Comparison of ENCODE assay signal across 18 cellular contexts in the genomic region with DNA sequence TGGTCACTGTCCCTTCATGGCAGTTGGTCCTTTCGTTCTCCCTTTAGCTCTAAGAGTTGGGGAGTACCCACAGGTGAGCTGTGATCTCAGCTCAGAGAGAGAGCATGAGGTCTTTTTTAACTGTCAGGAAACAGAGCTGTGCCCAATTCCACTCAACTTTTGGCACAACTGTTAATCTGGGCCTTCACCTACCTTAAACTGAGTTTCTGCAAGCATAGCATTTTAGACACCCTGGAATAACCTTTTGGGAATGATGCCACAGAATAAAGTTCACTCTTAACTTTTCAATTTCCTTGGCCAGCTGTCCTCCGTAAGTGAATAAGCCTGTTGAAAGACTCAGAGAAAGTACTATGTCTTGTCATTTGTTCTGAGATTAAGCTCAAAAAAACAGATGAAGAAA. TPM values are rescaled to one million over a fixed set of nuclear protein-coding genes. Genes with fewer than 3 reads are reported as not detected.
DNase-seq lines count a peak whose midpoint lies in the region; ATAC-seq, FAIRE-seq and TF ChIP-seq lines count a peak whose summit lies in the region.
"Had no signal": no experiment of that assay in that cellular context is flagged by ENCODE, and none has a peak within 500 bp of the region (broad histone marks: within the 10 kb centered on the region; RNA-seq: fewer than 3 reads in every experiment).

No MANE protein-coding gene starts in this region.

- intact Hi-C loops in K562 (cut with micrococcal nuclease), result no loop called here

- TF ChIP-seq CTCF in K562 (IDR thresholded peaks at IDR 0.05 in 2 of 3, conservative IDR thresholded peaks at IDR 0.05 in 1 of 3; ENCODE audit: insufficient read depth in 2 of 3, low read depth in 1 of 3, low read length in 3 of 3), result no peak

- no peak for TF ChIP-seq RAD21 in K562 (CRISPR knock-in tag; conservative IDR thresholded peaks at IDR 0.05 in 1 of 2, IDR thresholded peaks at IDR 0.05 in 1 of 2)

- no peaks in the 10 kb centered on the region for H3K27me3 Mint-ChIP-seq in activated naive CD8-positive, alpha-beta T cell
- H3K27me3 Mint-ChIP-seq in activated naive CD8-positive, alpha-beta T cell treated with anti-CD3 and anti-CD28 coated beads for 36 hours, result no peaks in the 10 kb centered on the region
- H3K27me3 Mint-ChIP-seq: CD4-positive, CD25-positive, alpha-beta regulatory T cell had no signal

- TF ChIP-seq EP300 in K562 (IDR thresholded peaks at IDR 0.05; ENCODE audit: low read length), result no peak

- H3K36me3 Mint-ChIP-seq in activated naive CD8-positive, alpha-beta T cell, result peaks cover 10% of the 10 kb centered on the region
- H3K36me3 Mint-ChIP-seq in activated naive CD8-positive, alpha-beta T cell treated with anti-CD3 and anti-CD28 coated beads for 36 hours, result peaks cover 24% of the 10 kb centered on the region

- no peak for TF ChIP-seq POLR2A in K562 (conservative IDR thresholded peaks at IDR 0.05)

- H2AFZ ChIP-seq in K562 (ENCODE audit: low read depth, low read length), result no peak overlapping the region

- no peak for DNase-seq in activated naive CD8-positive, alpha-beta T cell treated with anti-CD3 and anti-CD28 coated beads for 36 hours
- DNase-seq in K562 (ENCODE audit: extremely low read depth in 1 of 4, low spot score in 3 of 4) (no peak), inferior parietal cortex (ENCODE audit: extremely low spot score) (no peak), H7 (no peak)
- DNase-seq: 8988T; ACHN; CD4-positive, CD25-positive, alpha-beta regulatory T cell; DMS53; GF-D8; GOT3; HCEC 1CT; HFFc6; KG1 had no signal

- no peaks in the 10 kb centered on the region for H3K4me1 Mint-ChIP-seq in activated naive CD8-positive, alpha-beta T cell (ENCODE audit: low read depth)
- H3K4me1 Mint-ChIP-seq in activated naive CD8-positive, alpha-beta T cell treated with anti-CD3 and anti-CD28 coated beads for 36 hours, result no peaks in the 10 kb centered on the region

- no peak overlapping the region for H3K9ac ChIP-seq in K562 (ENCODE audit: insufficient read depth in 1 of 2, low read depth in 2 of 2, low read length in 2 of 2)
- no peak overlapping the region for H3K9ac ChIP-seq in muscle layer of colon (ENCODE audit: low read length)
- H3K9ac ChIP-seq: BLaER1 treated with 17β-estradiol and CSF1 and Interleukin-3, amounts not matched to agents 10 nM and 100 nM had no signal

- no peaks in the 10 kb centered on the region for H3K9me3 ChIP-seq in K562 (replicated peaks; ENCODE audit: control insufficient read depth, insufficient read depth, low read depth, low read length)
- H3K9me3 ChIP-seq in muscle layer of colon (ENCODE audit: low read length), result no peaks in the 10 kb centered on the region
- H3K9me3 ChIP-seq: BLaER1 treated with 17β-estradiol and CSF1 and Interleukin-3, amounts not matched to agents 10 nM and 100 nM had no signal

- no peaks in the 10 kb centered on the region for H4K20me1 ChIP-seq in K562 (replicated peaks; ENCODE audit: control insufficient read depth, insufficient read depth, low read length)

- peak overlapping the region; percentile 50 for H3K27ac Mint-ChIP-seq in activated naive CD8-positive, alpha-beta T cell
- H3K27ac Mint-ChIP-seq in activated naive CD8-positive, alpha-beta T cell treated with anti-CD3 and anti-CD28 coated beads for 36 hours, result no peak overlapping the region

- H3K27me3 ChIP-seq in K562 (ENCODE audit: control insufficient read depth in 2 of 2, insufficient read depth in 2 of 2, low read length in 2 of 2) (no peaks in the 10 kb centered on the region), muscle layer of colon (ENCODE audit: control insufficient read depth in 1 of 2, insufficient read depth in 2 of 2, low read length in 2 of 2) (no peaks in the 10 kb centered on the region), H7 (ENCODE audit: control insufficient read depth, insufficient read depth, low read length) (no peaks in the 10 kb centered on the region)
- H3K27me3 ChIP-seq: BLaER1 treated with 17β-estradiol and CSF1 and Interleukin-3, amounts not matched to agents 10 nM and 100 nM had no signal

- WGBS in K562 (ENCODE audit: insufficient coverage, low coverage, missing lambda C conversion rate), result 94% methylated on average over 2 of the region's 2 CpGs

- no peak overlapping the region for H3K4me3 ChIP-seq in K562
- H3K4me3 ChIP-seq in muscle layer of colon (ENCODE audit: low read depth in 1 of 2, low read length in 2 of 2), result no peak overlapping the region
- H3K4me3 ChIP-seq in H7 (ENCODE audit: insufficient read depth, low read depth, low read length), result no peak overlapping the region
- H3K4me3 ChIP-seq: BLaER1 treated with 17β-estradiol and CSF1 and Interleukin-3, amounts not matched to agents 10 nM and 100 nM had no signal

- ATAC-seq in K562 (no peak), HG03342 (IDR thresholded peaks at IDR 0.05; ENCODE audit: unreplicated experiment) (no peak)

- no TSS peak for BruUV-seq in K562 (replicated peaks; lab: Mats Ljungman, UMichigan)

- FAIRE-seq in K562 (lab: Jason Lieb, UNC), result no peak

- peaks cover 92% of the 10 kb centered on the region for H3K36me3 ChIP-seq in K562 (ENCODE audit: control insufficient read depth, insufficient read depth, low read length)
- H3K36me3 ChIP-seq in muscle layer of colon (ENCODE audit: insufficient read depth, low read length), result peaks cover 79% of the 10 kb centered on the region
- peaks cover 38% of the 10 kb centered on the region for H3K36me3 ChIP-seq in H7 (replicated peaks; ENCODE audit: control insufficient read depth, insufficient read depth, low read length)

- H3K4me1 ChIP-seq in K562 (replicated peaks in 1 of 2; ENCODE audit: control insufficient read depth in 2 of 2, insufficient read depth in 2 of 2, low read length in 2 of 2) (peaks cover 0 to 26% of the 10 kb centered on the region in 2 experiments; a peak in 2 of 5 replicates), muscle layer of colon (ENCODE audit: insufficient read depth, low read length) (peaks cover 18% of the 10 kb centered on the region)
- H3K4me1 ChIP-seq: BLaER1 treated with 17β-estradiol and CSF1 and Interleukin-3, amounts not matched to agents 10 nM and 100 nM had no signal

- H3K79me2 ChIP-seq in K562 (ENCODE audit: control insufficient read depth, insufficient read depth, low read length), result no peaks in the 10 kb centered on the region

- H3K4me3 Mint-ChIP-seq in activated naive CD8-positive, alpha-beta T cell, result no peak overlapping the region
- H3K4me3 Mint-ChIP-seq in activated naive CD8-positive, alpha-beta T cell treated with anti-CD3 and anti-CD28 coated beads for 36 hours, result no peak overlapping the region
- H3K4me3 Mint-ChIP-seq: CD4-positive, CD25-positive, alpha-beta regulatory T cell; HFFc6 had no signal

- POLR2A ChIA-PET in K562 (lab: Yijun Ruan, JAX), result interaction anchor here (1.0 to 1.1 kb wide), 2 partner anchors 9 to 370 kb away, joined by 3 read pairs; partner anchors contain the start of gene ELL3

- CTCF ChIA-PET in K562 (lab: Yijun Ruan, JAX; ENCODE audit: low intra/inter-chr PET ratio), result no interaction called here

- no peaks in the 10 kb centered on the region for H3K9me3 Mint-ChIP-seq in activated naive CD8-positive, alpha-beta T cell (ENCODE audit: low read depth)
- no peaks in the 10 kb centered on the region for H3K9me3 Mint-ChIP-seq in activated naive CD8-positive, alpha-beta T cell treated with anti-CD3 and anti-CD28 coated beads for 36 hours
- H3K9me3 Mint-ChIP-seq: CD4-positive, CD25-positive, alpha-beta regulatory T cell; HFFc6 had no signal

- no peak overlapping the region for H3K4me2 ChIP-seq in K562 (ENCODE audit: insufficient read depth, low read length)
- H3K4me2 ChIP-seq: BLaER1 treated with 17β-estradiol and CSF1 and Interleukin-3, amounts not matched to agents 10 nM and 100 nM had no signal

- no peaks in the 10 kb centered on the region for H3K9me1 ChIP-seq in K562 (ENCODE audit: control insufficient read depth, insufficient read depth, low read length)

- no peak overlapping the region for H3K27ac ChIP-seq in K562 (ENCODE audit: extremely low read depth, low read depth, low read length)
- H3K27ac ChIP-seq in muscle layer of colon (ENCODE audit: low read depth, low read length), result peak overlapping the region; percentile 16
- H3K27ac ChIP-seq: BLaER1 treated with 17β-estradiol and CSF1 and Interleukin-3, amounts not matched to agents 10 nM and 100 nM; HL-60 had no signal

- in situ Hi-C loops in K562 (cut with MboI), result no loop called here

RNA-seq across cellular contexts. Expression of gene TUBGCP4, which starts 35.9 kb away (rescaled TPM):
- total RNA-seq in activated naive CD8-positive, alpha-beta T cell treated with anti-CD3 and anti-CD28 coated beads for 36 hours, result 10 to 100 TPM; 38.0 to 38.3 TPM
- total RNA-seq in K562 (2011; cell fraction: chromatin; rRNA removed; ENCODE audit: low replicate concordance), result 77.2 and 87.0 TPM in 2 replicates
- total RNA-seq in K562 (2011; cell fraction: nucleolus; rRNA removed), result 47.2 and 55.4 TPM in 2 replicates
- total RNA-seq in K562 (2011; cell fraction: nucleoplasm; rRNA removed), result 49.6 and 65.5 TPM in 2 replicates
- total RNA-seq in K562 (2014; rRNA removed), result 29.6 and 33.3 TPM in 2 replicates
- total RNA-seq in K562 (2014; rRNA removed; fragmentation: Illumina TruSeq; extraction: Trizol), result 27.9 and 29.4 TPM in 2 replicates
- 26.5 and 29.5 TPM in 2 replicates for total RNA-seq in K562 (2015; rRNA removed; fragmentation: Illumina TruSeq; extraction: Trizol)
- 50.2 and 52.1 TPM in 2 replicates for total RNA-seq in K562 (2021)
- polyA plus RNA-seq in K562 (2011; rRNA removed), result 30.6 and 40.2 TPM in 2 replicates
- 21.7 and 24.4 TPM in 2 replicates for polyA plus RNA-seq in K562 (2011; cell fraction: cytosol; rRNA removed)
- polyA plus RNA-seq in K562 (2011; cell fraction: nucleus; rRNA removed), result 30.1 and 37.8 TPM in 2 replicates
- 21.1 and 23.9 TPM in 2 replicates for polyA plus RNA-seq in K562 (2012)
- 34.7 and 40.1 TPM in 2 replicates for polyA plus RNA-seq in K562 (2014; fragmentation: Illumina TruSeq; extraction: Trizol)
- 10 to 100 TPM; 10.7 to 13.1 TPM for polyA plus RNA-seq in K562 (2014; fragmentation: Nextera tagmentation; extraction: Ambion mirVana)
- polyA plus RNA-seq in K562 (2014; rRNA removed), result 31.1 and 31.3 TPM in 2 replicates
- polyA minus RNA-seq in K562 (2011; rRNA and poly(A)+ RNA removed), result 43.5 and 50.6 TPM in 2 replicates
- polyA minus RNA-seq in K562 (2011; cell fraction: cytosol; rRNA and poly(A)+ RNA removed), result 40.1 and 45.2 TPM in 2 replicates
- polyA minus RNA-seq in K562 (2011; cell fraction: nucleus; rRNA and poly(A)+ RNA removed), result 44.8 and 56.8 TPM in 2 replicates
- total RNA-seq in H7 (2014; rRNA removed; shearing (Covaris generic)), result 15.5 and 19.1 TPM in 2 replicates

RNA-seq across cellular contexts. Expression of gene ZSCAN29, which starts 36.0 kb away (rescaled TPM):
- total RNA-seq in activated naive CD8-positive, alpha-beta T cell treated with anti-CD3 and anti-CD28 coated beads for 36 hours, result 10 to 100 TPM; 23.2 to 26.8 TPM
- total RNA-seq in K562 (2011; cell fraction: chromatin; rRNA removed; ENCODE audit: low replicate concordance), result 25.5 and 29.4 TPM in 2 replicates
- total RNA-seq in K562 (2011; cell fraction: nucleolus; rRNA removed), result 16.5 and 18.6 TPM in 2 replicates
- 21.4 and 23.8 TPM in 2 replicates for total RNA-seq in K562 (2011; cell fraction: nucleoplasm; rRNA removed)
- total RNA-seq in K562 (2014; rRNA removed) (28.6 and 30.0 TPM in 2 replicates), K562 (2014; rRNA removed; fragmentation: Illumina TruSeq; extraction: Trizol) (20.8 and 21.6 TPM in 2 replicates), K562 (2015; rRNA removed; fragmentation: Illumina TruSeq; extraction: Trizol) (26.0 and 28.1 TPM in 2 replicates), K562 (2021) (24.4 and 28.0 TPM in 2 replicates)
- polyA plus RNA-seq in K562 (2011; rRNA removed) (10.9 and 13.2 TPM in 2 replicates), K562 (2014; fragmentation: Illumina TruSeq; extraction: Trizol) (16.8 and 19.0 TPM in 2 replicates), K562 (2014; fragmentation: Nextera tagmentation; extraction: Ambion mirVana) (1 to 10 TPM; 2.5 to 2.7 TPM), K562 (2014; rRNA removed) (19.3 and 19.7 TPM in 2 replicates)
- polyA plus RNA-seq in K562 (2011; cell fraction: cytosol; rRNA removed), result 8.4 and 8.8 TPM in 2 replicates
- 14.9 and 21.4 TPM in 2 replicates for polyA plus RNA-seq in K562 (2011; cell fraction: nucleus; rRNA removed)
- 13.8 and 14.5 TPM in 2 replicates for polyA plus RNA-seq in K562 (2012)
- polyA minus RNA-seq in K562 (2011; rRNA and poly(A)+ RNA removed), result 15.0 and 16.3 TPM in 2 replicates
- polyA minus RNA-seq in K562 (2011; cell fraction: cytosol; rRNA and poly(A)+ RNA removed), result 9.3 and 16.0 TPM in 2 replicates
- polyA minus RNA-seq in K562 (2011; cell fraction: nucleus; rRNA and poly(A)+ RNA removed), result 12.7 and 16.0 TPM in 2 replicates
- 34.5 and 38.0 TPM in 2 replicates for total RNA-seq in H7 (2014; rRNA removed; shearing (Covaris generic))
